Comparison of ENCODE assay signal across 1 cellular context in genomic region chr2:63588385-63589147, GRCh38.
TF ChIP-seq lines count a peak whose summit lies in the region.

TSS of gene MDH1 (plus strand) at chr2:63588963. CDS start at chr2:63589044, 81 bp downstream.
TSS of gene WDPCP (minus strand) at chr2:63588477. CDS start at chr2:63588271, 206 bp downstream.

TF ChIP-seq in HepG2, 621 proteins besides CTCF, POLR2A, EP300 and RAD21 (continued from another document and continues in another):
- peak; percentile 79; the same call in 1 of the 2 replicates for TF ChIP-seq NFKBIZ (CRISPR knock-in tag; IDR thresholded peaks at IDR 0.05)
- peak; percentile 71; the same call in 1 of the 2 replicates for TF ChIP-seq TFDP1 (CRISPR knock-in tag; IDR thresholded peaks at IDR 0.05; ENCODE audit: borderline replicate concordance)
- TF ChIP-seq SOX6 (IDR thresholded peaks at IDR 0.05): no peak
- TF ChIP-seq SOX6 (CRISPR knock-in tag; IDR thresholded peaks at IDR 0.05): peak; percentile 66; the same call in 1 of the 2 replicates
- no peak for TF ChIP-seq TRIM22 (IDR thresholded peaks at IDR 0.05)
- TF ChIP-seq SALL2 (CRISPR knock-in tag; IDR thresholded peaks at IDR 0.05): peak; percentile 73
- peak; percentile 56; the same call in 1 of the 2 replicates for TF ChIP-seq ZBTB2 (CRISPR knock-in tag; IDR thresholded peaks at IDR 0.05; ENCODE audit: low read depth)
- TF ChIP-seq XRCC5 (optimal IDR thresholded peaks at IDR 0.05; ENCODE audit: low read length): peak; percentile 95
- TF ChIP-seq KDM4B (CRISPR knock-in tag; IDR thresholded peaks at IDR 0.05): peak; percentile 78; the same call in 1 of the 2 replicates
- TF ChIP-seq MYPOP (CRISPR knock-in tag; IDR thresholded peaks at IDR 0.05): peak; percentile 92
- no peak for TF ChIP-seq TERF1 (CRISPR knock-in tag; IDR thresholded peaks at IDR 0.05)
- no peak for TF ChIP-seq ETS1 (CRISPR knock-in tag; IDR thresholded peaks at IDR 0.05)
- TF ChIP-seq ZNF280D (CRISPR knock-in tag; IDR thresholded peaks at IDR 0.05): no peak
- TF ChIP-seq ZNF510 (CRISPR knock-in tag; IDR thresholded peaks at IDR 0.05; ENCODE audit: low read depth): no peak; the same call in 1 of the 2 replicates
- TF ChIP-seq ZNF503 (CRISPR knock-in tag; IDR thresholded peaks at IDR 0.05): no peak; the same call in 1 of the 2 replicates
- no peak; the same call in 1 of the 2 replicates for TF ChIP-seq ZNF891 (CRISPR knock-in tag; IDR thresholded peaks at IDR 0.05)
- no peak for TF ChIP-seq MTF2 (CRISPR knock-in tag; IDR thresholded peaks at IDR 0.05; ENCODE audit: borderline replicate concordance)
- TF ChIP-seq GATAD2A (CRISPR knock-in tag; IDR thresholded peaks at IDR 0.05): peak; percentile 62
- no peak for TF ChIP-seq PRPF4 (IDR thresholded peaks at IDR 0.05; ENCODE audit: low read depth, low read length, poor library complexity, severe bottlenecking)
- no peak for TF ChIP-seq AGO1 (IDR thresholded peaks at IDR 0.05; ENCODE audit: low read depth, low read length, poor library complexity, severe bottlenecking)
- peak; percentile 83 for TF ChIP-seq ZHX2 (IDR thresholded peaks at IDR 0.05; ENCODE audit: low read depth)
- TF ChIP-seq ZHX2 (CRISPR knock-in tag; IDR thresholded peaks at IDR 0.05; ENCODE audit: borderline replicate concordance): no peak
- peak; percentile 97 for TF ChIP-seq ARID3A (IDR thresholded peaks at IDR 0.05; ENCODE audit: low read depth, low read length)
- peak; percentile 83 for TF ChIP-seq HOXA3 (CRISPR knock-in tag; IDR thresholded peaks at IDR 0.05)
- TF ChIP-seq TBL1XR1 (IDR thresholded peaks at IDR 0.05; ENCODE audit: borderline replicate concordance, low read length, partially characterized antibody): peak; percentile 96
- peak; percentile 63 for TF ChIP-seq ZNF768 (CRISPR knock-in tag; IDR thresholded peaks at IDR 0.05)
- TF ChIP-seq JUND (CRISPR knock-in tag; IDR thresholded peaks at IDR 0.05): no peak
- no peak for TF ChIP-seq ZFP37 (CRISPR knock-in tag; IDR thresholded peaks at IDR 0.05; ENCODE audit: borderline replicate concordance)
- TF ChIP-seq ZFP62 (CRISPR knock-in tag; IDR thresholded peaks at IDR 0.05): peak; percentile 96
- TF ChIP-seq ZNF543 (CRISPR knock-in tag; IDR thresholded peaks at IDR 0.05): no peak; the same call in 1 of the 2 replicates
- peak; percentile 45 to 96; a peak in 2 of 4 replicates for TF ChIP-seq HMGXB4 (CRISPR knock-in tag; IDR thresholded peaks at IDR 0.05; ENCODE audit: borderline replicate concordance in 1 of 2, low read depth in 1 of 2)
- TF ChIP-seq ZNF672 (CRISPR knock-in tag; IDR thresholded peaks at IDR 0.05): no peak
- no peak for TF ChIP-seq ZSCAN30 (CRISPR knock-in tag; IDR thresholded peaks at IDR 0.05)
- no peak for TF ChIP-seq HNRNPK (IDR thresholded peaks at IDR 0.05; ENCODE audit: low read depth, low read length, poor library complexity, severe bottlenecking)
